16 cellular contexts compared by ENCODE assay signal in the genomic region with DNA sequence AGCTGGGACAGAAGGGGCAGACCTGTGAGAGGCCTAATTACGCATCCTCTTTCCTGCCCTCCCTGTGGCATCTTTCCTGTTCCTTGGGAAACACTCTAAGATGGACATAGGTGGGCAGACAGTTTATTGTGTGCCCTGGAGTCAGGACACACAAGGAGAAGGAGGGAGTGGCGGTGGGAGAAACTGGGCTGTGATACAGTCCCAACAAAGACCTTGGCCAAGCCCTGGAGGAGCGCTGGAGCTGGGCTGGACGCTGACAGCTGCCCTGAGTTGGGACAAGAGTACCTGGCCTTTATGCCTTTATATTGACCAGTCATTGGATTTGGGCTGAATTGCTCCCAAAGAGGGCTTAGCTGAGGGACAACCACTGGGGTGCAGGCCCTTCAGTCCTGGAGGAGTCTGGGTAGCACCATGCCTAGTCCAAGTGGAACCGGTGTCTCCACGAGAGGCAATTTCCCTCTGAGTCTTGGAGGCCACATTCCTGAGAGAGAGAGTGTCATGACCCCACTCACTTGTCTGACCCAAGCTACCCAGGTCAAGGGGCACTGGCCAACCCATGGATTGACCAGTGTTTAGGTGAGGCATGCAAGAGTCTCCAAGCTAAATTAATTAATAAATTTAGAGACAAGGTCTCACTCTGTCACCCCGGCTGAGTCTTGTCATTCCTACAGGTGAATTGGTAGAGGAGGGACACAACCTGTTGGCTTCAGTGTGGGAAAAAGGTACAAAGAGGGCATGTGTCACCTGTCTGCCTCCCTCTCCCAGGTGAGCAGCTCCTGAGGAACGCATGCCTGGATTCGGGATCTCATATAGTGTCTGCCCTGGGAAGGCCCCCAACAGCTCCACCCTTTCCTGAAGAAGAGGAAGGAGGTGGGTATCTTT.
DNase-seq lines count a peak whose midpoint lies in the region; ATAC-seq, FAIRE-seq and TF ChIP-seq lines count a peak whose summit lies in the region.
"Had no signal": no experiment of that assay in that cellular context is flagged by ENCODE, and none has a peak within 500 bp of the region (broad histone marks: within the 10 kb centered on the region; RNA-seq: fewer than 3 reads in every experiment).

No MANE protein-coding gene starts in this region.

- TF ChIP-seq EP300 in suprapubic skin (IDR thresholded peaks at IDR 0.05) = no peak

- H3K36me3 ChIP-seq in astrocyte (ENCODE audit: insufficient read depth, low read length) = no peaks in the 10 kb centered on the region
- H3K36me3 ChIP-seq in suprapubic skin = no peaks in the 10 kb centered on the region

- no peak for FAIRE-seq in astrocyte (lab: Jason Lieb, UNC)
- FAIRE-seq: D721Med had no signal

- no peaks in the 10 kb centered on the region for H3K27me3 ChIP-seq in astrocyte (ENCODE audit: insufficient read depth, low read length)
- no peaks in the 10 kb centered on the region for H3K27me3 ChIP-seq in suprapubic skin

- no peaks in the 10 kb centered on the region for H3K79me2 ChIP-seq in astrocyte (ENCODE audit: insufficient read depth, low read length)

- no peak for TF ChIP-seq CTCF in astrocyte (IDR thresholded peaks at IDR 0.05; ENCODE audit: insufficient read depth, low read depth, low read length)
- TF ChIP-seq CTCF in suprapubic skin (IDR thresholded peaks at IDR 0.05) = no peak

- WGBS in suprapubic skin = 91% methylated on average over 7 of the region's 9 CpGs

- no peak for TF ChIP-seq POLR2A in suprapubic skin (IDR thresholded peaks at IDR 0.05)

- H3K4me3 Mint-ChIP-seq in T-helper 2 cell treated with Interferon-gamma antibody and Interleukin-4, amounts not matched to agents 5 μg/mL and 100 μg/mL, for 36 hours = peak overlapping the region; percentile 19
- H3K4me3 Mint-ChIP-seq in astrocyte (ENCODE audit: unreplicated experiment) (no peak overlapping the region), memory B cell (no peak overlapping the region)
- H3K4me3 Mint-ChIP-seq in activated naive CD4-positive, alpha-beta T cell treated with anti-CD3 and anti-CD28 coated beads for 36 hours = no peak overlapping the region
- H3K4me3 Mint-ChIP-seq: activated naive CD4-positive, alpha-beta T cell treated with anti-CD3 and anti-CD28 coated beads, Interleukin-2, amount 50 U/mL, for 24 hours had no signal

- H3K4me3 ChIP-seq in astrocyte (ENCODE audit: insufficient read depth, low read depth, low read length) (no peak overlapping the region), suprapubic skin (no peak overlapping the region)

- H3K9me3 ChIP-seq in astrocyte (ENCODE audit: insufficient read depth, low read depth, low read length) = no peaks in the 10 kb centered on the region
- no peaks in the 10 kb centered on the region for H3K9me3 ChIP-seq in suprapubic skin

- H3K9ac ChIP-seq in astrocyte (ENCODE audit: low read length) = no peak overlapping the region

- peaks cover 4% of the 10 kb centered on the region for H3K9me3 Mint-ChIP-seq in T-helper 2 cell treated with Interferon-gamma antibody and Interleukin-4, amounts not matched to agents 5 μg/mL and 100 μg/mL, for 36 hours
- H3K9me3 Mint-ChIP-seq in astrocyte (ENCODE audit: unreplicated experiment) (peaks cover 4% of the 10 kb centered on the region), memory B cell (peaks cover 2% of the 10 kb centered on the region)
- peaks cover 1% of the 10 kb centered on the region for H3K9me3 Mint-ChIP-seq in activated naive CD4-positive, alpha-beta T cell treated with anti-CD3 and anti-CD28 coated beads for 36 hours
- H3K9me3 Mint-ChIP-seq: activated naive CD4-positive, alpha-beta T cell treated with anti-CD3 and anti-CD28 coated beads, Interleukin-2, amount 50 U/mL, for 24 hours; stimulated activated naive CD8-positive, alpha-beta T cell treated with anti-CD3 and anti-CD28 coated beads, Interleukin-15, amount 100 ng/mL, for 72 hours had no signal

- peaks cover 47% of the 10 kb centered on the region for H3K4me1 ChIP-seq in astrocyte (ENCODE audit: insufficient read depth, low read length)
- H3K4me1 ChIP-seq in suprapubic skin = peaks cover 70% of the 10 kb centered on the region

- DNase-seq in T-helper 2 cell treated with Interferon-gamma antibody and Interleukin-4, amounts not matched to agents 5 μg/mL and 100 μg/mL, for 36 hours (ENCODE audit: low spot score) = no peak
- DNase-seq in T-helper 2 cell (no peak), astrocyte (ENCODE audit: low read depth) (no peak), memory B cell (ENCODE audit: low spot score in 2 of 2) (no peak), suprapubic skin (ENCODE audit: low spot score in 2 of 2) (peak; percentile 48 to 56)
- no peak for DNase-seq in stimulated activated CD4-positive, alpha-beta T cell treated with anti-CD3 and anti-CD28 coated beads, Interleukin-2, amount 100 ng/mL, for 24 hours
- no peak for DNase-seq in effector CD4-positive, alpha-beta T cell
- no peak for DNase-seq in activated naive CD4-positive, alpha-beta T cell treated with anti-CD3 and anti-CD28 coated beads for 36 hours
- DNase-seq: activated CD4-positive, alpha-beta T cell treated with anti-CD3 and anti-CD28 coated beads, Interleukin-2, amount 50 U/mL, for 1 hour; left colon; NCI-H2081; posterior cingulate gyrus; stimulated activated CD4-positive, alpha-beta T cell treated with anti-CD3 and anti-CD28 coated beads, Interleukin-4, amount 100 ng/mL, for 24 hours; stimulated activated naive CD8-positive, alpha-beta T cell treated with anti-CD3 and anti-CD28 coated beads, Interleukin-15, amount 100 ng/mL, for 72 hours had no signal

- no peaks in the 10 kb centered on the region for H4K20me1 ChIP-seq in astrocyte (ENCODE audit: insufficient read depth, low read length)

- H3K4me1 Mint-ChIP-seq in T-helper 2 cell treated with Interferon-gamma antibody and Interleukin-4, amounts not matched to agents 5 μg/mL and 100 μg/mL, for 36 hours (ENCODE audit: low read depth) = peaks cover 71% of the 10 kb centered on the region
- peaks cover 48% of the 10 kb centered on the region for H3K4me1 Mint-ChIP-seq in astrocyte (ENCODE audit: low read depth, unreplicated experiment)
- peaks cover 51% of the 10 kb centered on the region for H3K4me1 Mint-ChIP-seq in memory B cell
- H3K4me1 Mint-ChIP-seq in activated naive CD4-positive, alpha-beta T cell treated with anti-CD3 and anti-CD28 coated beads for 36 hours (ENCODE audit: low read depth) = peaks cover 52% of the 10 kb centered on the region

- H3K4me2 ChIP-seq in astrocyte (ENCODE audit: low read length) = no peak overlapping the region

- CTCF ChIA-PET in activated naive CD4-positive, alpha-beta T cell treated with anti-CD3 and anti-CD28 coated beads for 36 hours (lab: Charles Lee) = interaction anchor here (1.6 kb wide), 1 partner anchor 107 kb away, joined by 5 read pairs; a partner anchor contains a TSS

- H3K27ac ChIP-seq in astrocyte (ENCODE audit: low read depth, low read length) (no peak overlapping the region), suprapubic skin (peak overlapping the region; percentile 88)

- no peaks in the 10 kb centered on the region for H3K27me3 Mint-ChIP-seq in T-helper 2 cell treated with Interferon-gamma antibody and Interleukin-4, amounts not matched to agents 5 μg/mL and 100 μg/mL, for 36 hours (ENCODE audit: low read depth)
- H3K27me3 Mint-ChIP-seq in astrocyte (ENCODE audit: low read depth, unreplicated experiment) (no peaks in the 10 kb centered on the region), memory B cell (no peaks in the 10 kb centered on the region)
- H3K27me3 Mint-ChIP-seq in activated naive CD4-positive, alpha-beta T cell treated with anti-CD3 and anti-CD28 coated beads for 36 hours (ENCODE audit: low read depth) = no peaks in the 10 kb centered on the region
- H3K27me3 Mint-ChIP-seq: activated naive CD4-positive, alpha-beta T cell treated with anti-CD3 and anti-CD28 coated beads, Interleukin-2, amount 50 U/mL, for 24 hours; stimulated activated naive CD8-positive, alpha-beta T cell treated with anti-CD3 and anti-CD28 coated beads, Interleukin-15, amount 100 ng/mL, for 72 hours had no signal

- H3K27ac Mint-ChIP-seq in T-helper 2 cell treated with Interferon-gamma antibody and Interleukin-4, amounts not matched to agents 5 μg/mL and 100 μg/mL, for 36 hours = no peak overlapping the region
- peak overlapping the region; percentile 30 for H3K27ac Mint-ChIP-seq in astrocyte (ENCODE audit: unreplicated experiment)
- H3K27ac Mint-ChIP-seq in memory B cell = peak overlapping the region; percentile 84
- no peak overlapping the region for H3K27ac Mint-ChIP-seq in activated naive CD4-positive, alpha-beta T cell treated with anti-CD3 and anti-CD28 coated beads for 36 hours
- H3K27ac Mint-ChIP-seq: activated naive CD4-positive, alpha-beta T cell treated with anti-CD3 and anti-CD28 coated beads, Interleukin-2, amount 50 U/mL, for 24 hours had no signal

- H2AFZ ChIP-seq in astrocyte (ENCODE audit: low read depth, low read length) = no peak overlapping the region

- no peak for ATAC-seq in memory B cell (ENCODE audit: low read depth)
- ATAC-seq: left colon; stimulated activated naive CD8-positive, alpha-beta T cell treated with anti-CD3 and anti-CD28 coated beads, Interleukin-15, amount 100 ng/mL, for 72 hours had no signal

- intact Hi-C loops in activated naive CD4-positive, alpha-beta T cell treated with anti-CD3 and anti-CD28 coated beads for 36 hours (cut with micrococcal nuclease) = loop anchor here (2.0 kb wide), 1 partner anchor 21 kb away; no protein-coding TSS in a partner anchor

- H3K36me3 Mint-ChIP-seq in T-helper 2 cell treated with Interferon-gamma antibody and Interleukin-4, amounts not matched to agents 5 μg/mL and 100 μg/mL, for 36 hours (ENCODE audit: low read depth) = peaks cover 10% of the 10 kb centered on the region
- H3K36me3 Mint-ChIP-seq in astrocyte (ENCODE audit: low read depth, unreplicated experiment) (no peaks in the 10 kb centered on the region), memory B cell (no peaks in the 10 kb centered on the region)
- H3K36me3 Mint-ChIP-seq in activated naive CD4-positive, alpha-beta T cell treated with anti-CD3 and anti-CD28 coated beads for 36 hours (ENCODE audit: low read depth) = no peaks in the 10 kb centered on the region

Comparison
In these comparisons a context has a peak if more than half of its experiments do, and no peak if none do; other contexts are left out.
1. DNase-seq: peak in suprapubic skin (2 of 2); none in T-helper 2 cell treated with Interferon-gamma antibody and Interleukin-4, amounts not matched to agents 5 μg/mL and 100 μg/mL, for 36 hours (single experiment), T-helper 2 cell (0 of 5), astrocyte (single experiment), memory B cell (0 of 2), stimulated activated CD4-positive, alpha-beta T cell treated with anti-CD3 and anti-CD28 coated beads, Interleukin-2, amount 100 ng/mL, for 24 hours (0 of 2), effector CD4-positive, alpha-beta T cell (single experiment) and activated naive CD4-positive, alpha-beta T cell treated with anti-CD3 and anti-CD28 coated beads for 36 hours (single experiment).
2. H3K27ac Mint-ChIP-seq: peak in astrocyte (single experiment) and memory B cell (single experiment); none in T-helper 2 cell treated with Interferon-gamma antibody and Interleukin-4, amounts not matched to agents 5 μg/mL and 100 μg/mL, for 36 hours (single experiment) and activated naive CD4-positive, alpha-beta T cell treated with anti-CD3 and anti-CD28 coated beads for 36 hours (single experiment).